ENCODE assay signal across 1 cellular context in genomic region chr1:14608308-14608707, GRCh38.
TF ChIP-seq lines count a peak whose summit lies in the region.

No MANE protein-coding gene starts in this region.

TF ChIP-seq in K562, 482 proteins besides CTCF, POLR2A, EP300 and RAD21 (continued from another document):
- TF ChIP-seq PBX2 (CRISPR knock-in tag; IDR thresholded peaks at IDR 0.05; ENCODE audit: low read depth) (no peak), PBX2 (tag; conservative IDR thresholded peaks at IDR 0.05; ENCODE audit: low read depth) (no peak), HOXB6 (CRISPR knock-in tag; IDR thresholded peaks at IDR 0.05; ENCODE audit: borderline replicate concordance) (no peak), USF1 (CRISPR knock-in tag; IDR thresholded peaks at IDR 0.05) (no peak), NFATC3 (IDR thresholded peaks at IDR 0.05) (no peak), NBN (IDR thresholded peaks at IDR 0.05; ENCODE audit: low read depth) (no peak), ZNF212 (CRISPR knock-in tag; IDR thresholded peaks at IDR 0.05) (no peak), POLR2B (IDR thresholded peaks at IDR 0.05; ENCODE audit: low read depth, partially characterized antibody) (no peak)
